1 cellular context compared by ENCODE assay signal in the genomic region with DNA sequence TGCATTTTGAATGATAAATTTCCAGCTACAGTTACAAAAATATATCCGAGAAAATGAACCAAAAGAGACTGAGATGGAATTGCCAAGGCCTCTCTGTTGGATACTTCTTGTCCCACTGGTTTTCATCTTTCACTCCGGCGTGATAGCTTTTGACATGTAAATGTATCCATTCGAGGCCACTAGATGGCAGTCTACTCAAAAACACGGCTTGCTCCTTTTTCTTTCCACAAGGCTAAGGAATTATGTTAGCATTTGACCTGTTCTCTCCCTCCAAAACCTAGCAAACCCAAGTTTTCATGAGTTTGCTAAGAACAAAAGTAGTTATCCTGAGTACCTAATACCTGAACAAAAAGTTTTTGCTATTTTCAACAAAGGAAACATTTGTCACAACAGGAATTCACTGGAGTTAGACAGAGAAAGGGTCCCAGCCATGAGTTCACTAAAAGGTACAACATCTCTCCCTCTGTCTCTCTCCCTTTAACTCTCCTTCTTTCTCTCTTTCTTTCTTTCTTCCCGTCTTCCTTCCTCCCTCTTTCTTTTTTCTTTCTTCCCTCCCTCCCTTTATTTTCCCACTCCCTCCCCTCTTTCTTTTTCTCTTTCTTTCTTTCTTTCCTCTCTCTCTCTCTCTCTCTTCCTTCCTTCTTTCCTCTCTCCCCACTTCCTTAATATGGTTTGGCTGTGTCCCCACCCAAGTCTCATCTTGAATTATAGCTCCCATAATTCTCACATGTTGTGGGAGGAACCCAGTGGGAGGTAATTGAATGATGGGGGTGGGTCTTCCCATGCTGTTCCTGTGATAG.
TF ChIP-seq lines count a peak whose summit lies in the region.

No MANE protein-coding gene starts in this region.

TF ChIP-seq in K562, 482 proteins besides CTCF, POLR2A, EP300 and RAD21 (continued from another document):
- TF ChIP-seq, protein P1, sequence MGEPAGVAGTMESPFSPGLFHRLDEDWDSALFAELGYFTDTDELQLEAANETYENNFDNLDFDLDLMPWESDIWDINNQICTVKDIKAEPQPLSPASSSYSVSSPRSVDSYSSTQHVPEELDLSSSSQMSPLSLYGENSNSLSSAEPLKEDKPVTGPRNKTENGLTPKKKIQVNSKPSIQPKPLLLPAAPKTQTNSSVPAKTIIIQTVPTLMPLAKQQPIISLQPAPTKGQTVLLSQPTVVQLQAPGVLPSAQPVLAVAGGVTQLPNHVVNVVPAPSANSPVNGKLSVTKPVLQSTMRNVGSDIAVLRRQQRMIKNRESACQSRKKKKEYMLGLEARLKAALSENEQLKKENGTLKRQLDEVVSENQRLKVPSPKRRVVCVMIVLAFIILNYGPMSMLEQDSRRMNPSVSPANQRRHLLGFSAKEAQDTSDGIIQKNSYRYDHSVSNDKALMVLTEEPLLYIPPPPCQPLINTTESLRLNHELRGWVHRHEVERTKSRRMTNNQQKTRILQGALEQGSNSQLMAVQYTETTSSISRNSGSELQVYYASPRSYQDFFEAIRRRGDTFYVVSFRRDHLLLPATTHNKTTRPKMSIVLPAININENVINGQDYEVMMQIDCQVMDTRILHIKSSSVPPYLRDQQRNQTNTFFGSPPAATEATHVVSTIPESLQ (CRISPR knock-in tag; IDR thresholded peaks at IDR 0.05): no peak
- TF ChIP-seq, protein P2, sequence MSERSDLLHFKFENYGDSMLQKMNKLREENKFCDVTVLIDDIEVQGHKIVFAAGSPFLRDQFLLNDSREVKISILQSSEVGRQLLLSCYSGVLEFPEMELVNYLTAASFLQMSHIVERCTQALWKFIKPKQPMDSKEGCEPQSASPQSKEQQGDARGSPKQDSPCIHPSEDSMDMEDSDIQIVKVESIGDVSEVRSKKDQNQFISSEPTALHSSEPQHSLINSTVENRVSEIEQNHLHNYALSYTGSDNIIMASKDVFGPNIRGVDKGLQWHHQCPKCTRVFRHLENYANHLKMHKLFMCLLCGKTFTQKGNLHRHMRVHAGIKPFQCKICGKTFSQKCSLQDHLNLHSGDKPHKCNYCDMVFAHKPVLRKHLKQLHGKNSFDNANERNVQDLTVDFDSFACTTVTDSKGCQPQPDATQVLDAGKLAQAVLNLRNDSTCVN (CRISPR knock-in tag; IDR thresholded peaks at IDR 0.05): 0 out of 2 replicates have a peak, but pooled peaks have one; percentile 57
